ENCODE assay signal across 1 cellular context in the genomic region with DNA sequence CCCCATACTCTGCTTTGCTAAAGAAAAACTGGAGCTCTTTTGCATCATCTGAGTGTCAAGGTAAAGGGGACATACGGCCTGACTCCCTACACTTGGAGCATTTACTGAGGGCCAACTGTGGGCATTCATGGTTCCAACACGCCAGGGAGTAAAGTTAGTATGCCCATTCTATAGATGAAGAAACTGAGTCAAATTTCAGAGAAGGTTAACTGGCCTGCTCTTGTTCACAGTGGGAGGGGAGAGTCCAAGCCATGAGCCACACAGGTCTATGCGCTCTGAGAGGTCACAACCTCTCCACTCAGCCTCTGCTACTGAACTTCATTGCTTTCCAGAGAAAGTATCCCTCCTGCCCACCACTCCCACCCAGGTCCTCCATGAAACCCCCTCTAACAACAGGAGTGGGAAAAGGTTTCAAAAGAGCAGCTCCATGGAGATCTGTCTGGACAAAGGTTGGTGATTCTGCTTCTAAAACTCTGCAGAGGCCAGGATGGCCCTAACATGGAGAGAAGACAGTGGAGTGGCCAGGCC.
TF ChIP-seq lines count a peak whose summit lies in the region.

No MANE protein-coding gene starts in this region.

TF ChIP-seq in HepG2, 621 proteins besides CTCF, POLR2A, EP300 and RAD21:
- TF ChIP-seq ZNF687 (CRISPR knock-in tag; IDR thresholded peaks at IDR 0.05) (no peak), ZNF629 (CRISPR knock-in tag; conservative IDR thresholded peaks at IDR 0.05) (peak; percentile 90), BHLHE40 (IDR thresholded peaks at IDR 0.05; ENCODE audit: low read length) (no peak), ZMYM3 (CRISPR knock-in tag; IDR thresholded peaks at IDR 0.05) (peak; percentile 62), BCL3 (CRISPR knock-in tag; IDR thresholded peaks at IDR 0.05) (peak; percentile 51; the same call in 1 of the 2 replicates), ARNT (IDR thresholded peaks at IDR 0.05) (no peak), ZNF547 (CRISPR knock-in tag; IDR thresholded peaks at IDR 0.05) (peak; percentile 59; the same call in 1 of the 2 replicates), PHF8 (CRISPR knock-in tag; IDR thresholded peaks at IDR 0.05) (0 out of 2 replicates have a peak, but pooled peaks have one; percentile 22), ZBTB38 (CRISPR knock-in tag; IDR thresholded peaks at IDR 0.05) (no peak), ZNF775 (CRISPR knock-in tag; IDR thresholded peaks at IDR 0.05; ENCODE audit: borderline replicate concordance) (no peak)
- TF ChIP-seq, protein P1, sequence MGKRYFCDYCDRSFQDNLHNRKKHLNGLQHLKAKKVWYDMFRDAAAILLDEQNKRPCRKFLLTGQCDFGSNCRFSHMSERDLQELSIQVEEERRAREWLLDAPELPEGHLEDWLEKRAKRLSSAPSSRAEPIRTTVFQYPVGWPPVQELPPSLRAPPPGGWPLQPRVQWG (CRISPR knock-in tag; IDR thresholded peaks at IDR 0.05; ENCODE audit: borderline replicate concordance, low read depth) = no peak
TF ChIP-seq in HepG2: peak in this region for 5.
